In the genomic region with DNA sequence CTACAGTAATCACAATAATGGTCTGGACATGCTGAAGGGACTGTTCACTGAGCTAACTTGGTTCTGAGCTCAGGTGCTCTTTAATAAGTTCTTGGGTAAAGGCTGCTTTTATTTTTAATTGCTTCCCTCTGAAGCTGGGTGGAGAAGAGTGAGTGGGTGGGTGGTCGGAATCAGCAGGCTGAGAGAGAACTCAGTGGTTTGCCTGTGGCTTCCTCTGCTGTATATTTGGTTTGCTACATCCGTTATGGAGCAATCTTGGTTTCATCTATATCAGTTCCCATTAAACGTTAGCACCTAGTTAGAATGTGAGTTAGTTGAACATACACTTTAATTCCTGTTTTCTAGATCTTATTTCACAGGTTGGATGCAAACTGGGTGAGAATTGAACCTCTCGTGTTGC, we compare ENCODE assay signal across 7 cellular contexts. TPM values are rescaled to one million over a fixed set of nuclear protein-coding genes. Genes with fewer than 3 reads are reported as not detected.
A peak's percentile ranks its signal among the peaks of the same experiment; 100 is the strongest.
DNase-seq lines count a peak whose midpoint lies in the region; ATAC-seq and TF ChIP-seq lines count a peak whose summit lies in the region.

No MANE protein-coding gene starts in this region.

- H3K4me1 ChIP-seq in lower lobe of right lung: peaks cover 21% of the 10 kb centered on the region

- peak overlapping the region; percentile 82 for H3K27ac Mint-ChIP-seq in activated CD4-positive, alpha-beta T cell treated with anti-CD3 and anti-CD28 coated beads, Interleukin-2, amount 10 ng/mL, durations not matched to agents 24 days and 14 days

- H3K27me3 Mint-ChIP-seq in activated CD4-positive, alpha-beta T cell treated with anti-CD3 and anti-CD28 coated beads, Interleukin-2, amount 10 ng/mL, durations not matched to agents 24 days and 14 days: no peaks in the 10 kb centered on the region

- H3K9me3 ChIP-seq in lower lobe of right lung: no peaks in the 10 kb centered on the region

- peaks cover 62% of the 10 kb centered on the region for H3K36me3 Mint-ChIP-seq in activated CD4-positive, alpha-beta T cell treated with anti-CD3 and anti-CD28 coated beads, Interleukin-2, amount 10 ng/mL, durations not matched to agents 24 days and 14 days (ENCODE audit: low read depth)

- H3K9me3 Mint-ChIP-seq in activated CD4-positive, alpha-beta T cell treated with anti-CD3 and anti-CD28 coated beads, Interleukin-2, amount 10 ng/mL, durations not matched to agents 24 days and 14 days: no peaks in the 10 kb centered on the region

- no peaks in the 10 kb centered on the region for H3K27me3 ChIP-seq in lower lobe of right lung (ENCODE audit: low read depth)
- no peaks in the 10 kb centered on the region for H3K27me3 ChIP-seq in dorsolateral prefrontal cortex

- no peak overlapping the region for H3K4me3 ChIP-seq in lower lobe of right lung
- no peak overlapping the region for H3K4me3 ChIP-seq in dorsolateral prefrontal cortex

- peak; percentile 86 for DNase-seq in activated CD4-positive, alpha-beta T cell treated with anti-CD3 and anti-CD28 coated beads, Interleukin-2, amount 10 ng/mL, durations not matched to agents 24 days and 14 days
- DNase-seq in lower lobe of right lung (no peak), NCI-H1417 (lab: John Stamatoyannopoulos, UW) (no peak), dorsolateral prefrontal cortex (no peak), ureter (ENCODE audit: low spot score) (no peak)

- ATAC-seq in GM19397 (IDR thresholded peaks at IDR 0.05; ENCODE audit: unreplicated experiment) (peak; percentile 57), HG03139 (IDR thresholded peaks at IDR 0.05; ENCODE audit: unreplicated experiment) (peak; percentile 75), lower lobe of right lung (peak; percentile 81 to 82)

- H3K36me3 ChIP-seq in lower lobe of right lung: peaks cover 52% of the 10 kb centered on the region

- peak overlapping the region; percentile 80 for H3K4me3 Mint-ChIP-seq in activated CD4-positive, alpha-beta T cell treated with anti-CD3 and anti-CD28 coated beads, Interleukin-2, amount 10 ng/mL, durations not matched to agents 24 days and 14 days

- H3K27ac ChIP-seq in lower lobe of right lung (no peak overlapping the region), dorsolateral prefrontal cortex (no peak overlapping the region)

- H3K4me1 Mint-ChIP-seq in activated CD4-positive, alpha-beta T cell treated with anti-CD3 and anti-CD28 coated beads, Interleukin-2, amount 10 ng/mL, durations not matched to agents 24 days and 14 days: peaks cover 72% of the 10 kb centered on the region

- no peak for TF ChIP-seq CTCF in lower lobe of right lung (IDR thresholded peaks at IDR 0.05)
- no peak for TF ChIP-seq CTCF in dorsolateral prefrontal cortex (IDR thresholded peaks at IDR 0.05 in 54 of 56, conservative IDR thresholded peaks at IDR 0.05 in 2 of 56; ENCODE audit: low read depth in 1 of 56, partially characterized antibody in 56 of 56)

- intact Hi-C loops in activated CD4-positive, alpha-beta T cell treated with anti-CD3 and anti-CD28 coated beads, Interleukin-2, amount 10 ng/mL, durations not matched to agents 24 days and 14 days (cut with micrococcal nuclease): loop anchor here (1.0 to 5.0 kb wide), 5 partner anchors 24 to 1047 kb away; partner anchors contain the start of genes CNIH4, LBR and WDR26
- intact Hi-C loops in lower lobe of right lung (cut with DNase I) (no loop called here), dorsolateral prefrontal cortex (cut with DNase I) (no loop called here)

RNA-seq across cellular contexts. Expression of gene CNIH4, which starts 23.3 kb away (rescaled TPM):
- 77.2 and 78.1 TPM in 2 replicates for total RNA-seq in activated CD4-positive, alpha-beta T cell treated with anti-CD3 and anti-CD28 coated beads, Interleukin-2, amount 10 ng/mL, durations not matched to agents 24 days and 14 days
- total RNA-seq in lower lobe of right lung (77.4 TPM), dorsolateral prefrontal cortex (10 to 100 TPM; 20.5 to 44.8 (median 32.7) TPM), ureter (53.8 TPM)

RNA-seq across cellular contexts. Expression of gene NVL, which starts 50.0 kb away (rescaled TPM):
- 41.4 and 52.4 TPM in 2 replicates for total RNA-seq in activated CD4-positive, alpha-beta T cell treated with anti-CD3 and anti-CD28 coated beads, Interleukin-2, amount 10 ng/mL, durations not matched to agents 24 days and 14 days
- 30.4 TPM for total RNA-seq in lower lobe of right lung
- total RNA-seq in dorsolateral prefrontal cortex: 10 to 100 TPM; 15.8 to 41.9 (median 24.8) TPM
- 35.7 TPM for total RNA-seq in ureter

RNA-seq across cellular contexts. Expression of gene WDR26, which starts 54.6 kb away (rescaled TPM):
- total RNA-seq in activated CD4-positive, alpha-beta T cell treated with anti-CD3 and anti-CD28 coated beads, Interleukin-2, amount 10 ng/mL, durations not matched to agents 24 days and 14 days: 81.0 and 90.9 TPM in 2 replicates
- total RNA-seq in lower lobe of right lung: 86.6 TPM
- total RNA-seq in dorsolateral prefrontal cortex: 10 to 100 TPM; 54.5 to 95.7 (median 71.1) TPM
- 79.5 TPM for total RNA-seq in ureter
